8 cellular contexts compared by ENCODE assay signal in the genomic region with DNA sequence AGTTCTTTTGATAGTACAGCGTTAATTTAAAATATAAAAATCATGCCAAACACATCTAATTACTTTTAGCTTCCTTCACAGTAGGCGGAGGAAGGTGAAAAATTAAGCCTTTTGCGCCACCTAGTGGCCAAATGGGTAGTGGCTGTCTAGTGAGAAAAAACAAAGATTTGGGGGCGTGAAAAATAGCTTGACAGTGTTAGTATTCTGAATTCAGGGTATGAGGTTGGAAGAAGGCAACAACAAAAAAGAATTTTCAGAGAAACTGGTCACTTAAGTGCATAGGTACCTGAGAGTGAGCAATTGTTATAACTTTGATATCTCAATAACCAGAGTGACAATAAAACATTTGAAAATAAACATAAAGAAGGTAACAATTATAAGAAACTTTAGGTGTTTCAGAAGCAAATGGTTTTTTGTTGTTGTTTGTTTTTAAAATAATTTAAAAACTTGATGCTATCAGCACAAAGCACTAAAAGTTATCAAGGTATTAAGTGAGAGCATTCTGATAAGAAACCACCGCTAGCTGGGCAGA. TPM values are rescaled to one million over a fixed set of nuclear protein-coding genes. Genes with fewer than 3 reads are reported as not detected.
DNase-seq lines count a peak whose midpoint lies in the region; ATAC-seq and TF ChIP-seq lines count a peak whose summit lies in the region.

No MANE protein-coding gene starts in this region.

- no peak overlapping the region for H3K4me3 ChIP-seq in adrenal gland
- no peak overlapping the region for H3K4me3 ChIP-seq in right atrium auricular region
- no peak overlapping the region for H3K4me3 ChIP-seq in gastrocnemius medialis

- H3K36me3 ChIP-seq in adrenal gland (replicated peaks in 1 of 2) (no peaks in the 10 kb centered on the region), right atrium auricular region (no peaks in the 10 kb centered on the region), gastrocnemius medialis (no peaks in the 10 kb centered on the region)

- H3K27ac Mint-ChIP-seq in T-helper 17 cell, result peak overlapping the region; percentile 68

- H3K9me3 ChIP-seq in T-helper 17 cell (ENCODE audit: control insufficient read depth, low read length, poor library complexity, severe bottlenecking) (no peaks in the 10 kb centered on the region), adrenal gland (replicated peaks in 1 of 3) (no peaks in the 10 kb centered on the region), right atrium auricular region (peaks cover 0 to 8% of the 10 kb centered on the region in 2 donors), gastrocnemius medialis (no peaks in the 10 kb centered on the region)

- H3K27ac ChIP-seq in adrenal gland, result no peak overlapping the region
- H3K27ac ChIP-seq in right atrium auricular region, result no peak overlapping the region
- no peak overlapping the region for H3K27ac ChIP-seq in gastrocnemius medialis

- TF ChIP-seq POLR2A in adrenal gland (IDR thresholded peaks at IDR 0.05), result no peak
- TF ChIP-seq POLR2A in gastrocnemius medialis (IDR thresholded peaks at IDR 0.05), result no peak

- H3K27me3 ChIP-seq in adrenal gland, result peaks cover 8% of the 10 kb centered on the region
- no peaks in the 10 kb centered on the region for H3K27me3 ChIP-seq in right atrium auricular region
- H3K27me3 ChIP-seq in gastrocnemius medialis, result no peaks in the 10 kb centered on the region

- ATAC-seq in T-helper 17 cell, result peak; percentile 84
- peak; percentile 60 to 86 for ATAC-seq in gastrocnemius medialis
- no peak for ATAC-seq in GM19023 (IDR thresholded peaks at IDR 0.05; ENCODE audit: unreplicated experiment)
- no peak for ATAC-seq in GM18520 (IDR thresholded peaks at IDR 0.05; ENCODE audit: unreplicated experiment)

- TF ChIP-seq CTCF in GM10266 (IDR thresholded peaks at IDR 0.05; ENCODE audit: control insufficient read depth, insufficient read depth, low read depth, missing control alignments) (peak; percentile 85), adrenal gland (IDR thresholded peaks at IDR 0.05) (peak; percentile 93 to 98 (median 97)), right atrium auricular region (IDR thresholded peaks at IDR 0.05) (peak; percentile 87 to 93), gastrocnemius medialis (IDR thresholded peaks at IDR 0.05 in 4 of 5, conservative IDR thresholded peaks at IDR 0.05 in 1 of 5) (peak; percentile 88 to 95 (median 91))

- in situ Hi-C loops in gastrocnemius medialis (cut with MboI; ENCODE audit: low sequenced_read_pairs in 4 of 4), result no loop called here

- H3K4me1 ChIP-seq in adrenal gland (replicated peaks in 1 of 2) (peaks cover 0 to 9% of the 10 kb centered on the region in 2 donors), right atrium auricular region (no peaks in the 10 kb centered on the region), gastrocnemius medialis (no peaks in the 10 kb centered on the region)

- no peaks in the 10 kb centered on the region for H3K27me3 Mint-ChIP-seq in T-helper 17 cell

- intact Hi-C loops in adrenal gland (cut with DNase I) (loop anchor here in 1 of 2 donors (5.0 kb wide), 1 partner anchor 41 kb away; no protein-coding TSS in a partner anchor), gastrocnemius medialis (cut with DNase I; ENCODE audit: low total_unique reads) (loop anchor here (1.0 to 5.0 kb wide), 4 partner anchors 14 to 451 kb away; partner anchors contain the start of genes PSMB9 and TAP2)

- H3K4me3 Mint-ChIP-seq in T-helper 17 cell, result no peak overlapping the region

- DNase-seq in GM10266 (ENCODE audit: extremely low spot score) (peak; percentile 58), NAMALWA (ENCODE audit: low spot score) (peak; percentile 93), T-helper 17 cell (peak; percentile 68 to 83 (median 73)), adrenal gland (peak; percentile 61 to 94 (median 82)), right atrium auricular region (ENCODE audit: low spot score) (peak; percentile 81), gastrocnemius medialis (peak; percentile 46 to 55)

- H3K36me3 Mint-ChIP-seq in T-helper 17 cell (ENCODE audit: low read depth), result peaks cover 2% of the 10 kb centered on the region

- 12 to 18% (median 16%) methylated on average over 5 of the region's 5 CpGs for WGBS in adrenal gland, 4 donors

- H3K4me1 Mint-ChIP-seq in T-helper 17 cell, result peaks cover 19% of the 10 kb centered on the region

RNA-seq across cellular contexts. Expression of gene PSMB9, which starts 14.3 kb away (rescaled TPM):
- total RNA-seq in T-helper 17 cell, result 100 to 1,000 TPM in 1 of 2 donors, 10 to 100 TPM in 1; 70.5 to 121 TPM
- 10 to 100 TPM; 16.1 to 69.8 (median 42.3) TPM for total RNA-seq in adrenal gland
- polyA plus RNA-seq in adrenal gland, result 10 to 100 TPM; 13.8 to 52.9 (median 33.5) TPM
- 10 to 100 TPM; 10.9 to 17.6 TPM for total RNA-seq in right atrium auricular region
- total RNA-seq in gastrocnemius medialis, result 10 to 100 TPM in 1 of 4 donors, 1 to 10 TPM in 3; 1.4 to 11.3 (median 6.1) TPM

RNA-seq across cellular contexts. Expression of gene TAP1, which starts 14.8 kb away (rescaled TPM):
- total RNA-seq in T-helper 17 cell, result 100 to 1,000 TPM; 119 to 125 TPM
- 10 to 100 TPM; 38.7 to 76.9 (median 54.3) TPM for total RNA-seq in adrenal gland
- polyA plus RNA-seq in adrenal gland, result 10 to 100 TPM; 24.9 to 77.9 (median 52.2) TPM
- total RNA-seq in right atrium auricular region, result 10 to 100 TPM; 11.9 to 26.5 TPM
- total RNA-seq in gastrocnemius medialis, result 10 to 100 TPM; 13.2 to 26.7 (median 19.0) TPM

RNA-seq across cellular contexts. Expression of gene PSMB8, which starts 24.5 kb away (rescaled TPM):
- total RNA-seq in T-helper 17 cell, result 100 to 1,000 TPM; 131 to 139 TPM
- total RNA-seq in adrenal gland, result 100 to 1,000 TPM in 1 of 8 donors, 10 to 100 TPM in 7; 67.5 to 114 (median 88.1) TPM
- polyA plus RNA-seq in adrenal gland, result 100 to 1,000 TPM in 2 of 3 donors, 10 to 100 TPM in 1; 63.0 to 195 (median 137) TPM
- 10 to 100 TPM; 15.4 to 29.2 TPM for total RNA-seq in right atrium auricular region
- total RNA-seq in gastrocnemius medialis, result 10 to 100 TPM in 2 of 4 donors, 1 to 10 TPM in 2; 7.0 to 20.2 (median 9.2) TPM

RNA-seq across cellular contexts. Expression of gene TAP2, which starts 29.8 kb away (rescaled TPM):
- total RNA-seq in T-helper 17 cell, result 100 to 1,000 TPM in 1 of 2 donors, 10 to 100 TPM in 1; 92.6 to 103 TPM
- total RNA-seq in adrenal gland, result 10 to 100 TPM in 6 of 8 donors, 1 to 10 TPM in 2; 4.8 to 48.0 (median 29.5) TPM
- 10 to 100 TPM; 20.5 to 24.3 (median 21.5) TPM for polyA plus RNA-seq in adrenal gland
- 1 to 10 TPM; 3.4 to 6.3 TPM for total RNA-seq in right atrium auricular region
- total RNA-seq in gastrocnemius medialis, result 1 to 10 TPM; 2.5 to 7.1 (median 4.1) TPM

RNA-seq across cellular contexts. Expression of gene HLA-DOB, which starts 51.5 kb away (rescaled TPM):
- 1 to 10 TPM; 2.3 to 6.6 TPM for total RNA-seq in T-helper 17 cell
- under 1 TPM in 5 of 8 donors, not detected in 3; 0.28 to 0.69 (median 0.61) TPM for total RNA-seq in adrenal gland
- polyA plus RNA-seq in adrenal gland, result 1 to 10 TPM in 1 of 3 donors, under 1 TPM in 2; 0.71 to 1.6 (median 0.99) TPM
- total RNA-seq in right atrium auricular region, result not detected
- under 1 TPM in 3 of 4 donors, not detected in 1; 0.22 to 0.72 (median 0.36) TPM for total RNA-seq in gastrocnemius medialis

Comparison
In these comparisons a context has a peak if more than half of its experiments do, and no peak if none do; other contexts are left out.
1. ATAC-seq: peak in T-helper 17 cell (single experiment) and gastrocnemius medialis (2 of 2); none in GM19023 (single experiment) and GM18520 (single experiment).
2. Peak in every context shown above with its lines, with median percentiles within 50 percentile points of each other: DNase-seq and CTCF ChIP-seq.